ENCODE assay signal across 1 cellular context in the genomic region with DNA sequence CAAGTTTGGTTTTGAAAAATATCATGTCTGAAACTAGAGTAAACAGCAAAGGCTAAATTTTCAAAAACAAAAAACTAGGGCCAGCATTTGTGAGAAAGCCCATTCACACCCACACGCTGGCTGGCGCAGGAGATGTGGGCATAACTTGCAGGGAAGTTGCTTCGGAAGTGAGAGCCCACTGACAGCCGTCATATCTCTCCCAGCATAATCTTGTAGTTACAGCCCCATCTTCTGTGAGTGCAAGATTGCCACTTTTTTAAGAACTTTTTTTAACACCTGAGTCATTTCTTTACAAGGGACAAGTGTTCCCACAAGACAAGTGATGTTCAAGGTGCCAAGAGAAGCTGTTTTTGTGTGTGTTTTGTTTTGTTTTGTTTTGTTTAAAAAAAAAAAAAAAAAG.
TF ChIP-seq lines count a peak whose summit lies in the region.

No MANE protein-coding gene starts in this region.

TF ChIP-seq in GM23338, 12 proteins besides CTCF, POLR2A, EP300 and RAD21 (continued from another document):
- TF ChIP-seq, protein P1, sequence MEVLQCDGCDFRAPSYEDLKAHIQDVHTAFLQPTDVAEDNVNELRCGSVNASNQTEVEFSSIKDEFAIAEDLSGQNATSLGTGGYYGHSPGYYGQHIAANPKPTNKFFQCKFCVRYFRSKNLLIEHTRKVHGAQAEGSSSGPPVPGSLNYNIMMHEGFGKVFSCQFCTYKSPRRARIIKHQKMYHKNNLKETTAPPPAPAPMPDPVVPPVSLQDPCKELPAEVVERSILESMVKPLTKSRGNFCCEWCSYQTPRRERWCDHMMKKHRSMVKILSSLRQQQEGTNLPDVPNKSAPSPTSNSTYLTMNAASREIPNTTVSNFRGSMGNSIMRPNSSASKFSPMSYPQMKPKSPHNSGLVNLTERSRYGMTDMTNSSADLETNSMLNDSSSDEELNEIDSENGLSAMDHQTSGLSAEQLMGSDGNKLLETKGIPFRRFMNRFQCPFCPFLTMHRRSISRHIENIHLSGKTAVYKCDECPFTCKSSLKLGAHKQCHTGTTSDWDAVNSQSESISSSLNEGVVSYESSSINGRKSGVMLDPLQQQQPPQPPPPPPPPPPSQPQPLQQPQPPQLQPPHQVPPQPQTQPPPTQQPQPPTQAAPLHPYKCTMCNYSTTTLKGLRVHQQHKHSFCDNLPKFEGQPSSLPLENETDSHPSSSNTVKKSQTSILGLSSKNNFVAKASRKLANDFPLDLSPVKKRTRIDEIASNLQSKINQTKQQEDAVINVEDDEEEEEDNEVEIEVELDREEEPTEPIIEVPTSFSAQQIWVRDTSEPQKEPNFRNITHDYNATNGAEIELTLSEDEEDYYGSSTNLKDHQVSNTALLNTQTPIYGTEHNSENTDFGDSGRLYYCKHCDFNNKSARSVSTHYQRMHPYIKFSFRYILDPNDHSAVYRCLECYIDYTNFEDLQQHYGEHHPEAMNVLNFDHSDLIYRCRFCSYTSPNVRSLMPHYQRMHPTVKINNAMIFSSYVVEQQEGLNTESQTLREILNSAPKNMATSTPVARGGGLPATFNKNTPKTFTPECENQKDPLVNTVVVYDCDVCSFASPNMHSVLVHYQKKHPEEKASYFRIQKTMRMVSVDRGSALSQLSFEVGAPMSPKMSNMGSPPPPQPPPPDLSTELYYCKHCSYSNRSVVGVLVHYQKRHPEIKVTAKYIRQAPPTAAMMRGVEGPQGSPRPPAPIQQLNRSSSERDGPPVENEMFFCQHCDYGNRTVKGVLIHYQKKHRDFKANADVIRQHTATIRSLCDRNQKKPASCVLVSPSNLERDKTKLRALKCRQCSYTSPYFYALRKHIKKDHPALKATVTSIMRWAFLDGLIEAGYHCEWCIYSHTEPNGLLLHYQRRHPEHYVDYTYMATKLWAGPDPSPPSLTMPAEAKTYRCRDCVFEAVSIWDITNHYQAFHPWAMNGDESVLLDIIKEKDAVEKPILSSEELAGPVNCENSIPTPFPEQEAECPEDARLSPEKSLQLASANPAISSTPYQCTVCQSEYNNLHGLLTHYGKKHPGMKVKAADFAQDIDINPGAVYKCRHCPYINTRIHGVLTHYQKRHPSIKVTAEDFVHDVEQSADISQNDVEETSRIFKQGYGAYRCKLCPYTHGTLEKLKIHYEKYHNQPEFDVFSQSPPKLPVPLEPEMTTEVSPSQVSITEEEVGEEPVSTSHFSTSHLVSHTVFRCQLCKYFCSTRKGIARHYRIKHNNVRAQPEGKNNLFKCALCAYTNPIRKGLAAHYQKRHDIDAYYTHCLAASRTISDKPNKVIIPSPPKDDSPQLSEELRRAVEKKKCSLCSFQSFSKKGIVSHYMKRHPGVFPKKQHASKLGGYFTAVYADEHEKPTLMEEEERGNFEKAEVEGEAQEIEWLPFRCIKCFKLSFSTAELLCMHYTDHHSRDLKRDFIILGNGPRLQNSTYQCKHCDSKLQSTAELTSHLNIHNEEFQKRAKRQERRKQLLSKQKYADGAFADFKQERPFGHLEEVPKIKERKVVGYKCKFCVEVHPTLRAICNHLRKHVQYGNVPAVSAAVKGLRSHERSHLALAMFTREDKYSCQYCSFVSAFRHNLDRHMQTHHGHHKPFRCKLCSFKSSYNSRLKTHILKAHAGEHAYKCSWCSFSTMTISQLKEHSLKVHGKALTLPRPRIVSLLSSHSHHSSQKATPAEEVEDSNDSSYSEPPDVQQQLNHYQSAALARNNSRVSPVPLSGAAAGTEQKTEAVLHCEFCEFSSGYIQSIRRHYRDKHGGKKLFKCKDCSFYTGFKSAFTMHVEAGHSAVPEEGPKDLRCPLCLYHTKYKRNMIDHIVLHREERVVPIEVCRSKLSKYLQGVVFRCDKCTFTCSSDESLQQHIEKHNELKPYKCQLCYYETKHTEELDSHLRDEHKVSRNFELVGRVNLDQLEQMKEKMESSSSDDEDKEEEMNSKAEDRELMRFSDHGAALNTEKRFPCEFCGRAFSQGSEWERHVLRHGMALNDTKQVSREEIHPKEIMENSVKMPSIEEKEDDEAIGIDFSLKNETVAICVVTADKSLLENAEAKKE (CRISPR knock-in tag; IDR thresholded peaks at IDR 0.05), result no peak
- TF ChIP-seq ZNF331 (CRISPR knock-in tag; IDR thresholded peaks at IDR 0.05; ENCODE audit: low read depth) (no peak), ZNF114 (CRISPR knock-in tag; IDR thresholded peaks at IDR 0.05) (no peak), EZH2phosphoT487 (IDR thresholded peaks at IDR 0.05; ENCODE audit: unreplicated experiment) (no peak)
